10 cellular contexts compared by ENCODE assay signal in genomic region chr13:85371254-85371653, GRCh38.
"Had no signal": no experiment of that assay in that cellular context is flagged by ENCODE, and none has a peak within 500 bp of the region (broad histone marks: within the 10 kb centered on the region; RNA-seq: fewer than 3 reads in every experiment).

No MANE protein-coding gene starts in this region.

- H3K4me2 ChIP-seq: GM23338 had no signal

- ATAC-seq: GM23338, HCT116 had no signal

- H3K9me3 ChIP-seq: HAP-1 had no signal

- H3K36me3 ChIP-seq: HAP-1 had no signal

- DNase-seq: GM23248, GOT3, H7, H9, HCEC 1CT, HFFc6 had no signal

- H3K4me3 ChIP-seq: GM23248, GM23338, HAP-1 had no signal

- H2AFZ ChIP-seq: GM23248, GM23338 had no signal

- H3K27ac ChIP-seq: GM23248 had no signal

- FAIRE-seq: H1 had no signal

- H3K9ac ChIP-seq: GM23248 had no signal
